ENCODE assay signal across 8 cellular contexts in genomic region chr7:116930156-116930913, GRCh38. TPM values are rescaled to one million over a fixed set of nuclear protein-coding genes. Genes with fewer than 3 reads are reported as not detected.
DNase-seq lines count a peak whose midpoint lies in the region; ATAC-seq and TF ChIP-seq lines count a peak whose summit lies in the region.

No MANE protein-coding gene starts in this region.

- H3K27ac ChIP-seq in dorsolateral prefrontal cortex = no peak overlapping the region
- no peak overlapping the region for H3K27ac ChIP-seq in lower lobe of right lung

- H3K9me3 Mint-ChIP-seq in activated CD4-positive, alpha-beta T cell treated with anti-CD3 and anti-CD28 coated beads, Interleukin-2, amount 10 ng/mL, durations not matched to agents 7 days and 5 days = no peaks in the 10 kb centered on the region

- intact Hi-C loops in dorsolateral prefrontal cortex (cut with DNase I) = loop anchor here (5.0 to 10.0 kb wide), 2 partner anchors 187 to 194 kb away; no protein-coding TSS in a partner anchor
- intact Hi-C loops in lower lobe of right lung (cut with DNase I) = loop anchor here (10.0 kb wide), 1 partner anchor 184 kb away; no protein-coding TSS in a partner anchor

- peaks cover 2% of the 10 kb centered on the region for H3K4me1 Mint-ChIP-seq in activated CD4-positive, alpha-beta T cell treated with anti-CD3 and anti-CD28 coated beads, Interleukin-2, amount 10 ng/mL, durations not matched to agents 7 days and 5 days

- H3K4me3 ChIP-seq in dorsolateral prefrontal cortex = peak overlapping the region in 36 of 59 donors; percentile 1 to 48 (median 25)
- H3K4me3 ChIP-seq in lower lobe of right lung = no peak overlapping the region

- POLR2A ChIA-PET in activated CD4-positive, alpha-beta T cell treated with anti-CD3 and anti-CD28 coated beads, Interleukin-2, amount 10 ng/mL, durations not matched to agents 7 days and 5 days (lab: Charles Lee) = no interaction called here

- H3K4me1 ChIP-seq in lower lobe of right lung = no peaks in the 10 kb centered on the region

- peaks cover 23% of the 10 kb centered on the region for H3K27me3 Mint-ChIP-seq in activated CD4-positive, alpha-beta T cell treated with anti-CD3 and anti-CD28 coated beads, Interleukin-2, amount 10 ng/mL, durations not matched to agents 7 days and 5 days

- ATAC-seq in HG03442 (IDR thresholded peaks at IDR 0.05; ENCODE audit: unreplicated experiment) = peak; percentile 92
- ATAC-seq in lower lobe of right lung = peak; percentile 91 to 93

- peak; percentile 86 to 98 (median 94) for TF ChIP-seq CTCF in dorsolateral prefrontal cortex (IDR thresholded peaks at IDR 0.05 in 54 of 56, conservative IDR thresholded peaks at IDR 0.05 in 2 of 56; ENCODE audit: low read depth in 1 of 56, partially characterized antibody in 56 of 56)
- TF ChIP-seq CTCF in lower lobe of right lung (IDR thresholded peaks at IDR 0.05) = peak; percentile 94

- CTCF ChIA-PET in activated CD4-positive, alpha-beta T cell treated with anti-CD3 and anti-CD28 coated beads, Interleukin-2, amount 10 ng/mL, durations not matched to agents 7 days and 5 days (lab: Charles Lee) = interaction anchor here (1.0 to 2.9 kb wide), 6 partner anchors 10 to 180 kb away, joined by 3 to 10 read pairs (median 6); no protein-coding TSS in a partner anchor

- H3K27ac Mint-ChIP-seq in activated CD4-positive, alpha-beta T cell treated with anti-CD3 and anti-CD28 coated beads, Interleukin-2, amount 10 ng/mL, durations not matched to agents 7 days and 5 days = no peak overlapping the region

- no peaks in the 10 kb centered on the region for H3K36me3 ChIP-seq in lower lobe of right lung

- no peaks in the 10 kb centered on the region for H3K36me3 Mint-ChIP-seq in activated CD4-positive, alpha-beta T cell treated with anti-CD3 and anti-CD28 coated beads, Interleukin-2, amount 10 ng/mL, durations not matched to agents 7 days and 5 days (ENCODE audit: low read depth)

- H3K9me3 ChIP-seq in lower lobe of right lung = no peaks in the 10 kb centered on the region

- H3K27me3 ChIP-seq in dorsolateral prefrontal cortex (no peaks in the 10 kb centered on the region), lower lobe of right lung (ENCODE audit: low read depth) (no peaks in the 10 kb centered on the region)

- no peak overlapping the region for H3K4me3 Mint-ChIP-seq in activated CD4-positive, alpha-beta T cell treated with anti-CD3 and anti-CD28 coated beads, Interleukin-2, amount 10 ng/mL, durations not matched to agents 7 days and 5 days

- DNase-seq in C1 segment of cervical spinal cord (lab: John Stamatoyannopoulos, UW) (peak in 13 of 14 donors; percentile 2 to 68 (median 50)), GM19240 (ENCODE audit: insufficient read length, low spot score) (peak; percentile 47), NCI-H510A treated with DMSO at 0.1 percent for 48 hours (lab: John Stamatoyannopoulos, UW) (peak; percentile 61), dorsolateral prefrontal cortex (peak; percentile 81 to 92 (median 87)), lower lobe of right lung (peak; percentile 87)
- peak; percentile 78 for DNase-seq in activated CD4-positive, alpha-beta T cell treated with anti-CD3 and anti-CD28 coated beads, Interleukin-2, amount 10 ng/mL, durations not matched to agents 7 days and 5 days
- DNase-seq in stimulated activated CD8-positive, alpha-beta memory T cell treated with anti-CD3 and anti-CD28 coated beads, Interleukin-12 subunit alpha, Interleukin-12 subunit beta, amount 100 ng/mL, for 1 hour (ENCODE audit: low read depth) = peak; percentile 68

RNA-seq across cellular contexts. Expression of gene ST7, which starts 23.0 kb away (rescaled TPM):
- total RNA-seq in activated CD4-positive, alpha-beta T cell treated with anti-CD3 and anti-CD28 coated beads, Interleukin-2, amount 10 ng/mL, durations not matched to agents 7 days and 5 days = 1 to 10 TPM; 5.2 to 7.0 TPM
- total RNA-seq in dorsolateral prefrontal cortex (10 to 100 TPM; 22.9 to 64.1 (median 42.7) TPM), lower lobe of right lung (51.1 TPM)
